In genomic region chr17:61196799-61197198, GRCh38 we compare ENCODE assay signal across 14 cellular contexts.
A peak's percentile ranks its signal among the peaks of the same experiment; 100 is the strongest.
DNase-seq lines count a peak whose midpoint lies in the region; TF ChIP-seq lines count a peak whose summit lies in the region.
"Had no signal": no experiment of that assay in that cellular context is flagged by ENCODE, and none has a peak within 500 bp of the region (broad histone marks: within the 10 kb centered on the region; RNA-seq: fewer than 3 reads in every experiment).

No MANE protein-coding gene starts in this region.

- TF ChIP-seq POLR2A in esophagus squamous epithelium (IDR thresholded peaks at IDR 0.05) = no peak

- H3K27me3 Mint-ChIP-seq in nephron (ENCODE audit: low read depth) = no peaks in the 10 kb centered on the region
- peaks cover 2% of the 10 kb centered on the region for H3K27me3 Mint-ChIP-seq in nephron progenitor cell (ENCODE audit: low read depth, poor library complexity)

- TF ChIP-seq CTCF in esophagus squamous epithelium (IDR thresholded peaks at IDR 0.05) (no peak), nephron (IDR thresholded peaks at IDR 0.05; ENCODE audit: unreplicated experiment in 3 of 3) (no peak), nephron progenitor cell (IDR thresholded peaks at IDR 0.05) (no peak)

- peaks cover 3% of the 10 kb centered on the region for H3K9me3 Mint-ChIP-seq in nephron
- H3K9me3 Mint-ChIP-seq in nephron progenitor cell = peaks cover 10% of the 10 kb centered on the region
- H3K9me3 Mint-ChIP-seq: H9 had no signal

- peaks cover 3% of the 10 kb centered on the region for H3K36me3 Mint-ChIP-seq in nephron (ENCODE audit: low read depth)
- H3K36me3 Mint-ChIP-seq in nephron progenitor cell (ENCODE audit: low read depth) = peaks cover 4% of the 10 kb centered on the region

- H3K27ac ChIP-seq in SJCRH30 = peak overlapping the region; percentile 71
- H3K27ac ChIP-seq in esophagus squamous epithelium = peak overlapping the region in 3 of 4 donors; percentile 45 to 58 (median 57)

- H3K27me3 ChIP-seq in SJCRH30 (no peaks in the 10 kb centered on the region), esophagus squamous epithelium (no peaks in the 10 kb centered on the region)

- H3K4me1 Mint-ChIP-seq in nephron (peaks cover 44% of the 10 kb centered on the region), nephron progenitor cell (peaks cover 19% of the 10 kb centered on the region)
- H3K4me1 Mint-ChIP-seq: H9 had no signal

- H3K4me3 ChIP-seq in SJCRH30 (peak overlapping the region; percentile 34), esophagus squamous epithelium (no peak overlapping the region)
- H3K4me3 ChIP-seq: K562 had no signal

- peak overlapping the region; percentile 78 to 85 (median 83) for H3K27ac Mint-ChIP-seq in nephron
- H3K27ac Mint-ChIP-seq in nephron progenitor cell = no peak overlapping the region
- H3K27ac Mint-ChIP-seq: H9 had no signal

- 0 out of 2 replicates have a peak, but pooled peaks cover 2% of the 10 kb centered on the region for H3K9me3 ChIP-seq in SJCRH30 (replicated peaks)
- no peaks in the 10 kb centered on the region for H3K9me3 ChIP-seq in esophagus squamous epithelium

- DNase-seq in SJCRH30 = no peak
- DNase-seq in esophagus squamous epithelium (lab: John Stamatoyannopoulos, UW) = no peak
- no peak for DNase-seq in hepatic stellate cell (ENCODE audit: low spot score)
- no peak for DNase-seq in nephron progenitor cell
- DNase-seq in stimulated activated CD4-positive, alpha-beta T cell treated with anti-CD3 and anti-CD28 coated beads, Interleukin-2, amount 100 ng/mL, for 48 hours = no peak
- no peak for DNase-seq in DMS53 treated with DMSO at 0.1 percent for 48 hours (lab: John Stamatoyannopoulos, UW; ENCODE audit: unreplicated experiment)
- DNase-seq: COR-L47, H9, NCI-H2107, NCI-H226, NCI-H526 treated with DMSO at 0.1 percent for 48 hours, Right ventricle myocardium superior had no signal

- H3K36me3 ChIP-seq in SJCRH30 (no peaks in the 10 kb centered on the region), esophagus squamous epithelium (no peaks in the 10 kb centered on the region)

- H3K4me1 ChIP-seq in SJCRH30 (peaks cover 36% of the 10 kb centered on the region), esophagus squamous epithelium (peaks cover 0 to 22% (median 4%) of the 10 kb centered on the region in 3 donors)

- 67 to 73% methylated on average over 3 of the region's 3 CpGs for WGBS in esophagus squamous epithelium, 2 donors

- intact Hi-C loops in esophagus squamous epithelium (cut with DNase I) = no loop called here

- H3K4me3 Mint-ChIP-seq in nephron = no peak overlapping the region
- no peak overlapping the region for H3K4me3 Mint-ChIP-seq in nephron progenitor cell
- H3K4me3 Mint-ChIP-seq: H9 had no signal
